19 cellular contexts compared by ENCODE assay signal in genomic region chr21:38917045-38917774, GRCh38.
A peak's percentile ranks its signal among the peaks of the same experiment; 100 is the strongest.
DNase-seq lines count a peak whose midpoint lies in the region; ATAC-seq lines count a peak whose summit lies in the region.
"Had no signal": no experiment of that assay in that cellular context is flagged by ENCODE, and none has a peak within 500 bp of the region (broad histone marks: within the 10 kb centered on the region; RNA-seq: fewer than 3 reads in every experiment).

No MANE protein-coding gene starts in this region.

- DNase-seq in COLO668 (lab: John Stamatoyannopoulos, UW; ENCODE audit: unreplicated experiment) (peak; percentile 72), NCI-H1436 (lab: John Stamatoyannopoulos, UW) (peak; percentile 57), NCI-H69 (lab: John Stamatoyannopoulos, UW) (peak; percentile 93), islet precursor cell (peak; percentile 29), HuH-7.5 (ENCODE audit: low spot score) (no peak), NAMALWA (ENCODE audit: low spot score) (no peak)
- DNase-seq: activated CD4-positive, CD25-positive, alpha-beta regulatory T cell treated with anti-CD3 and anti-CD28 coated beads, Interleukin-2, amount 50 U/mL, for 72 hours; activated naive CD4-positive, alpha-beta T cell treated with anti-CD3 and anti-CD28 coated beads, Interleukin-2, amount 50 U/mL, for 16 hours; CD8-positive, alpha-beta memory T cell; effector CD8-positive, alpha-beta T cell; GOT3; immature natural killer cell; IMR-90; NCI-H1694; nucleus accumbens; T-helper 1 cell had no signal

- ATAC-seq in GM18517 (IDR thresholded peaks at IDR 0.05; ENCODE audit: unreplicated experiment), result no peak
- ATAC-seq in HG03045 (IDR thresholded peaks at IDR 0.05; ENCODE audit: unreplicated experiment), result no peak
- ATAC-seq: stimulated activated effector memory CD8-positive, alpha-beta T cell treated with anti-CD3 and anti-CD28 coated beads, Interleukin-12 subunit alpha, Interleukin-12 subunit beta, amount 100 ng/mL, for 72 hours had no signal

Comparison
In these comparisons a context has a peak if more than half of its experiments do, and no peak if none do; other contexts are left out.
1. DNase-seq: peak in COLO668 (single experiment), NCI-H1436 (single experiment), NCI-H69 (single experiment) and islet precursor cell (single experiment); none in HuH-7.5 (single experiment) and NAMALWA (single experiment).